ENCODE assay signal across 8 cellular contexts in the genomic region with DNA sequence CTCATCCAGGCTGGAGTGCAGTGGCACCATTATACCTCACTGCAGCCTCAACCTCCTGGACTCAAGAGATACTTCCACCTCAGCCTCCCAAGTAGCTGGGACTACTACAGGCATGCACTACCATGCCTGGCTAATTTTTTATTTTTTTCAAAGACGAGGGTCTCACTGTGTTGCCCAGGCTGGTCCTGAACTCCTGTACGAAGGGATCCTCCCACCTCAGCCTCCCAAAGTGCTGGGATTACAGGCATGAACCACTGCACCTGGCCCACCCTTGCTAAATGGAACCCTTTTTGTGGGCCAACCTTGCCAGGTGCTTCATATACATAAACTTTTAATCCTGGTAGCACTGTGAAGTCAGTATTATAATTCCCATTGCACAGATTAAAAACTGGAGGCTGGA. TPM values are rescaled to one million over a fixed set of nuclear protein-coding genes. Genes with fewer than 3 reads are reported as not detected.
DNase-seq lines count a peak whose midpoint lies in the region; ATAC-seq and TF ChIP-seq lines count a peak whose summit lies in the region.

No MANE protein-coding gene starts in this region.

- peak overlapping the region; percentile 86 for H3K4me3 ChIP-seq in AG09309 (ENCODE audit: control insufficient read depth, low read depth, low read length)
- H3K4me3 ChIP-seq in Jurkat, Clone E6-1 (ENCODE audit: low read length): peak overlapping the region; percentile 93

- H3K4me3 Mint-ChIP-seq in chondrocyte (ENCODE audit: unreplicated experiment): peak overlapping the region; percentile 92
- H3K4me3 Mint-ChIP-seq in naive thymus-derived CD8-positive, alpha-beta T cell: peak overlapping the region; percentile 91 to 98 (median 94)

- no peaks in the 10 kb centered on the region for H3K9me3 Mint-ChIP-seq in chondrocyte (ENCODE audit: low read depth)
- no peaks in the 10 kb centered on the region for H3K9me3 Mint-ChIP-seq in naive thymus-derived CD8-positive, alpha-beta T cell

- no peak for ATAC-seq in naive thymus-derived CD8-positive, alpha-beta T cell
- no peak for ATAC-seq in GM21423 (IDR thresholded peaks at IDR 0.05; ENCODE audit: unreplicated experiment)
- no peak for ATAC-seq in GM18873 (IDR thresholded peaks at IDR 0.05; ENCODE audit: low FRiP score, unreplicated experiment)
- no peak for ATAC-seq in HG02884 (IDR thresholded peaks at IDR 0.05; ENCODE audit: unreplicated experiment)

- H3K27ac Mint-ChIP-seq in chondrocyte (ENCODE audit: unreplicated experiment): peak overlapping the region; percentile 88
- peak overlapping the region; percentile 61 to 98 (median 96) for H3K27ac Mint-ChIP-seq in naive thymus-derived CD8-positive, alpha-beta T cell

- no peaks in the 10 kb centered on the region for H3K27me3 Mint-ChIP-seq in chondrocyte (ENCODE audit: low read depth)
- no peaks in the 10 kb centered on the region for H3K27me3 Mint-ChIP-seq in naive thymus-derived CD8-positive, alpha-beta T cell

- H3K4me1 Mint-ChIP-seq in chondrocyte (ENCODE audit: low read depth): peaks cover 25% of the 10 kb centered on the region
- H3K4me1 Mint-ChIP-seq in naive thymus-derived CD8-positive, alpha-beta T cell: peaks cover 10 to 35% (median 26%) of the 10 kb centered on the region in 4 donors

- TF ChIP-seq CTCF in AG09309 (IDR thresholded peaks at IDR 0.05; ENCODE audit: control insufficient read depth, insufficient read depth, low read depth, low read length, missing control alignments): no peak
- no peak for TF ChIP-seq CTCF in chondrocyte (IDR thresholded peaks at IDR 0.05)

- POLR2A ChIA-PET in naive thymus-derived CD8-positive, alpha-beta T cell (lab: Charles Lee): interaction anchor here (1.8 to 2.1 kb wide), 2 partner anchors 9 to 62 kb away, joined by 5 to 15 read pairs; a partner anchor contains a TSS

- H3K36me3 Mint-ChIP-seq in chondrocyte (ENCODE audit: low read depth): peaks cover 15% of the 10 kb centered on the region
- H3K36me3 Mint-ChIP-seq in naive thymus-derived CD8-positive, alpha-beta T cell: peaks cover 0 to 28% (median 0%) of the 10 kb centered on the region in 3 donors

- no peak for DNase-seq in AG09309 (ENCODE audit: low read depth)
- no peak for DNase-seq in Jurkat, Clone E6-1 (ENCODE audit: low read depth, low spot score)
- no peak for DNase-seq in chondrocyte (ENCODE audit: low spot score)
- no peak for DNase-seq in naive thymus-derived CD8-positive, alpha-beta T cell
- no peak for DNase-seq in NCI-H526 (lab: John Stamatoyannopoulos, UW)

RNA-seq across cellular contexts. Expression of a gene that starts 1.0 kb away (rescaled TPM):
- 144 TPM for polyA plus RNA-seq in Jurkat, Clone E6-1 (2012; ENCODE audit: insufficient read depth, insufficient read length)
- total RNA-seq in chondrocyte: 84.3 to 101 TPM (median 86.3 TPM) in 3 replicates
- total RNA-seq in naive thymus-derived CD8-positive, alpha-beta T cell: 10 to 100 TPM; 55.0 to 58.7 TPM
- 10 to 100 TPM; 71.5 to 89.3 (median 74.4) TPM for polyA plus RNA-seq in naive thymus-derived CD8-positive, alpha-beta T cell

RNA-seq across cellular contexts. Expression of a gene that starts 41.7 kb away (rescaled TPM):
- polyA plus RNA-seq in Jurkat, Clone E6-1 (2012; ENCODE audit: insufficient read depth, insufficient read length): 14.8 TPM
- 14.1 to 15.3 TPM (median 14.5 TPM) in 3 replicates for total RNA-seq in chondrocyte
- total RNA-seq in naive thymus-derived CD8-positive, alpha-beta T cell: 10 to 100 TPM; 12.9 to 13.2 TPM
- under 1 TPM; 0.50 to 0.83 (median 0.64) TPM for polyA plus RNA-seq in naive thymus-derived CD8-positive, alpha-beta T cell
